17 cellular contexts compared by ENCODE assay signal in the genomic region with DNA sequence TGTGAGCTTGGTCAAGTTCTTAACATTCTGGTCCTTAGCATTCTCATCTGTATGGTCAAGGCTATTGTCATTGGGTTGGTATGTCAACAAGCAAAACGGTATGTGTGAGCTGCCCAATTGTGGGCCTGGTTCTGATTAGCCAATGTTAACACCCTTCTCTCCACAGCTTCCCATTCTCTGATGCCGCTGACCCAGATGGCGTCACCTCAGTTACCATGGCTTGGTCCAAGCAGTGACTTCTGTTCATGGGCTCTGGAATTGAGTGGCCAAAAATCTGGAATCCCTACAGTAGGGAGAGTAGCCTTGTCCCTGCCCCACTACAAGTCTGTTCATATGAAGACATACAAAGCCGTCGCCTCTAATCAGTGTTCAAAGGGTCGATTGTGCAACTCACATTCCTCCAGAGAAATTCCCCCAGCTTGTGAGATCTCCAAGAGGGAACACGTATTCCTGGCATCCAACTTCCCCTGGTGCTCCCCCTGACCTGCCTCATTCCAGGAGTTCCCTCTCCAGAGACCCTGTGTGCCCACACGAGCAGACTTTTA. TPM values are rescaled to one million over a fixed set of nuclear protein-coding genes. Genes with fewer than 3 reads are reported as not detected.
A peak's percentile ranks its signal among the peaks of the same experiment; 100 is the strongest.
DNase-seq lines count a peak whose midpoint lies in the region; ATAC-seq, FAIRE-seq and TF ChIP-seq lines count a peak whose summit lies in the region.
"Had no signal": no experiment of that assay in that cellular context is flagged by ENCODE, and none has a peak within 500 bp of the region (broad histone marks: within the 10 kb centered on the region; RNA-seq: fewer than 3 reads in every experiment).

No MANE protein-coding gene starts in this region.

- no peak for TF ChIP-seq CTCF in endodermal cell (conservative IDR thresholded peaks at IDR 0.05)
- TF ChIP-seq CTCF in lower lobe of right lung (IDR thresholded peaks at IDR 0.05): no peak
- no peak for TF ChIP-seq CTCF in upper lobe of left lung (IDR thresholded peaks at IDR 0.05)
- no peak for TF ChIP-seq CTCF in thyroid gland (IDR thresholded peaks at IDR 0.05)

- no peak for DNase-seq in HTR-8/SVneo (ENCODE audit: insufficient read length, low spot score)
- peak; percentile 50 for DNase-seq in endodermal cell
- DNase-seq in lower lobe of right lung: no peak
- peak in 1 of 2 donors; percentile 67 for DNase-seq in upper lobe of left lung
- DNase-seq in inferior parietal cortex (ENCODE audit: extremely low spot score): no peak
- DNase-seq in thyroid gland: no peak
- DNase-seq in GM12891 (ENCODE audit: insufficient read length, low spot score): no peak
- DNase-seq: activated T-cell treated with anti-CD3 and anti-CD28 coated beads, Interleukin-2, amount 50 U/mL, for 48 hours; cortex of kidney; DMS53; KG1; stimulated activated CD4-positive, alpha-beta T cell treated with anti-CD3 and anti-CD28 coated beads, Interleukin-4, amount 100 ng/mL, for 24 hours had no signal

- WGBS in endodermal cell (ENCODE audit: insufficient coverage in 1 of 2, insufficient read length in 1 of 2), 2 experiments: 84 to 91% methylated on average over 3 to 8 of the region's 8 CpGs
- 45 to 62% methylated on average over 8 of the region's 8 CpGs for WGBS in upper lobe of left lung, 2 donors
- 64 to 69% methylated on average over 8 of the region's 8 CpGs for WGBS in thyroid gland, 2 donors

- FAIRE-seq in HTR-8/SVneo (lab: Jason Lieb, UNC) (peak; percentile 57), GM12891 (lab: Jason Lieb, UNC) (no peak)
- FAIRE-seq: GM18507, RCC 7860 had no signal

- peaks cover 3% of the 10 kb centered on the region for H3K27me3 Mint-ChIP-seq in endodermal cell (ENCODE audit: insufficient read depth)

- H3K9me3 ChIP-seq in endodermal cell (ENCODE audit: control insufficient read depth, low read length) (peaks cover 9% of the 10 kb centered on the region), lower lobe of right lung (no peaks in the 10 kb centered on the region), upper lobe of left lung (no peaks in the 10 kb centered on the region), thyroid gland (no peaks in the 10 kb centered on the region)

- H3K36me3 Mint-ChIP-seq in endodermal cell (ENCODE audit: low read depth): peaks cover 35% of the 10 kb centered on the region

- H3K36me3 ChIP-seq in endodermal cell (ENCODE audit: control insufficient read depth, insufficient read depth, low read length) (peaks cover 40% of the 10 kb centered on the region), lower lobe of right lung (peaks cover 11% of the 10 kb centered on the region), upper lobe of left lung (peaks cover 0 to 6% (median 0%) of the 10 kb centered on the region in 4 donors), thyroid gland (peaks cover 7 to 8% of the 10 kb centered on the region in 2 donors)

- no peaks in the 10 kb centered on the region for H3K4me1 Mint-ChIP-seq in endodermal cell

- TF ChIP-seq POLR2A in upper lobe of left lung (IDR thresholded peaks at IDR 0.05): no peak
- TF ChIP-seq POLR2A in thyroid gland (IDR thresholded peaks at IDR 0.05): no peak
- TF ChIP-seq POLR2A in GM12891 (IDR thresholded peaks at IDR 0.05; ENCODE audit: low read depth, low read length): no peak

- TF ChIP-seq EP300 in upper lobe of left lung (IDR thresholded peaks at IDR 0.05): peak in 2 of 4 donors; percentile 28 to 40

- no peaks in the 10 kb centered on the region for H3K4me1 ChIP-seq in endodermal cell (ENCODE audit: control insufficient read depth, insufficient read depth, low read length)
- H3K4me1 ChIP-seq in lower lobe of right lung: peaks cover 22% of the 10 kb centered on the region
- peaks cover 0 to 17% (median 8%) of the 10 kb centered on the region in 4 donors for H3K4me1 ChIP-seq in upper lobe of left lung
- H3K4me1 ChIP-seq in thyroid gland: peaks cover 6 to 12% of the 10 kb centered on the region in 2 donors

- intact Hi-C loops in lower lobe of right lung (cut with DNase I) (no loop called here), thyroid gland (cut with DNase I) (no loop called here)

- no peaks in the 10 kb centered on the region for H3K9me3 Mint-ChIP-seq in endodermal cell

- no peak overlapping the region for H3K27ac ChIP-seq in endodermal cell (ENCODE audit: low read depth, low read length)
- peak overlapping the region; percentile 73 for H3K27ac ChIP-seq in lower lobe of right lung
- peak overlapping the region; percentile 32 to 55 (median 43) for H3K27ac ChIP-seq in upper lobe of left lung
- H3K27ac ChIP-seq in thyroid gland: no peak overlapping the region
- H3K27ac ChIP-seq: VCaP had no signal

- no peaks in the 10 kb centered on the region for H3K27me3 ChIP-seq in endodermal cell (ENCODE audit: control insufficient read depth, insufficient read depth, low read length, poor library complexity, severe bottlenecking)
- H3K27me3 ChIP-seq in lower lobe of right lung (ENCODE audit: low read depth): no peaks in the 10 kb centered on the region
- H3K27me3 ChIP-seq in upper lobe of left lung: no peaks in the 10 kb centered on the region
- no peaks in the 10 kb centered on the region for H3K27me3 ChIP-seq in thyroid gland

- ATAC-seq in lower lobe of right lung: peak; percentile 88
- ATAC-seq in upper lobe of left lung (ENCODE audit: low FRiP score in 2 of 2): peak; percentile 83

- H3K4me3 Mint-ChIP-seq in endodermal cell: no peak overlapping the region
- H3K4me3 Mint-ChIP-seq: nephron had no signal

- H3K4me3 ChIP-seq in endodermal cell (ENCODE audit: low read length): no peak overlapping the region
- H3K4me3 ChIP-seq in lower lobe of right lung: no peak overlapping the region
- no peak overlapping the region for H3K4me3 ChIP-seq in upper lobe of left lung
- no peak overlapping the region for H3K4me3 ChIP-seq in thyroid gland (replicated peaks in 1 of 3)

- no peak overlapping the region for H3K9ac ChIP-seq in endodermal cell (ENCODE audit: extremely low read depth, low read length, poor library complexity, severe bottlenecking)

- H3K27ac Mint-ChIP-seq in endodermal cell: peak overlapping the region; percentile 66
- H3K27ac Mint-ChIP-seq: nephron had no signal

TF ChIP-seq in GM12891, 5 proteins besides CTCF, POLR2A, EP300 and RAD21:
- no peak for TF ChIP-seq TAF1 (IDR thresholded peaks at IDR 0.05; ENCODE audit: low read depth, low read length)
- no peak for TF ChIP-seq POLR2AphosphoS5 (IDR thresholded peaks at IDR 0.05; ENCODE audit: low read depth, low read length)
- no peak for TF ChIP-seq POU2F2 (IDR thresholded peaks at IDR 0.05; ENCODE audit: low read depth, low read length)
- TF ChIP-seq PAX5 (IDR thresholded peaks at IDR 0.05; ENCODE audit: insufficient read depth, low read length, severe bottlenecking): no peak
- no peak for TF ChIP-seq SPI1 (IDR thresholded peaks at IDR 0.05; ENCODE audit: low read depth, low read length)

RNA-seq across cellular contexts. Expression of gene TMEM98, which starts 15.8 kb away (rescaled TPM):
- total RNA-seq in endodermal cell (100 to 1,000 TPM; 134 to 137 TPM), lower lobe of right lung (47.9 TPM), upper lobe of left lung (100 to 1,000 TPM in 1 of 6 donors, 10 to 100 TPM in 5; 35.6 to 101 (median 58.5) TPM), thyroid gland (100 to 1,000 TPM in 1 of 4 donors, 10 to 100 TPM in 3; 57.0 to 121 (median 74.8) TPM)
- polyA plus RNA-seq in endodermal cell (2013, experiment 1 of 2): 124 TPM
- 116 TPM for polyA plus RNA-seq in endodermal cell (2013, experiment 2 of 2)
- polyA plus RNA-seq in GM12891 (2012; ENCODE audit: low read depth, missing spikeins): 0.04 TPM

RNA-seq across cellular contexts. Expression of gene SPACA3, which starts 47.9 kb away (rescaled TPM):
- total RNA-seq in endodermal cell: not detected
- polyA plus RNA-seq in endodermal cell (2013, experiment 1 of 2): 0.28 TPM
- polyA plus RNA-seq in endodermal cell (2013, experiment 2 of 2): not detected
- total RNA-seq in lower lobe of right lung: not detected
- total RNA-seq in upper lobe of left lung: not detected
- total RNA-seq in thyroid gland: not detected
- 0.24 TPM for polyA plus RNA-seq in GM12891 (2012; ENCODE audit: low read depth, missing spikeins)
- total RNA-seq: subcutaneous adipose tissue had no signal

Comparison
In these comparisons a context has a peak if more than half of its experiments do, and no peak if none do; other contexts are left out.
1. H3K27ac ChIP-seq: peak in lower lobe of right lung (single experiment) and upper lobe of left lung (4 of 4); none in endodermal cell (single experiment) and thyroid gland (0 of 3).